Comparison of ENCODE assay signal across 10 cellular contexts in the genomic region with DNA sequence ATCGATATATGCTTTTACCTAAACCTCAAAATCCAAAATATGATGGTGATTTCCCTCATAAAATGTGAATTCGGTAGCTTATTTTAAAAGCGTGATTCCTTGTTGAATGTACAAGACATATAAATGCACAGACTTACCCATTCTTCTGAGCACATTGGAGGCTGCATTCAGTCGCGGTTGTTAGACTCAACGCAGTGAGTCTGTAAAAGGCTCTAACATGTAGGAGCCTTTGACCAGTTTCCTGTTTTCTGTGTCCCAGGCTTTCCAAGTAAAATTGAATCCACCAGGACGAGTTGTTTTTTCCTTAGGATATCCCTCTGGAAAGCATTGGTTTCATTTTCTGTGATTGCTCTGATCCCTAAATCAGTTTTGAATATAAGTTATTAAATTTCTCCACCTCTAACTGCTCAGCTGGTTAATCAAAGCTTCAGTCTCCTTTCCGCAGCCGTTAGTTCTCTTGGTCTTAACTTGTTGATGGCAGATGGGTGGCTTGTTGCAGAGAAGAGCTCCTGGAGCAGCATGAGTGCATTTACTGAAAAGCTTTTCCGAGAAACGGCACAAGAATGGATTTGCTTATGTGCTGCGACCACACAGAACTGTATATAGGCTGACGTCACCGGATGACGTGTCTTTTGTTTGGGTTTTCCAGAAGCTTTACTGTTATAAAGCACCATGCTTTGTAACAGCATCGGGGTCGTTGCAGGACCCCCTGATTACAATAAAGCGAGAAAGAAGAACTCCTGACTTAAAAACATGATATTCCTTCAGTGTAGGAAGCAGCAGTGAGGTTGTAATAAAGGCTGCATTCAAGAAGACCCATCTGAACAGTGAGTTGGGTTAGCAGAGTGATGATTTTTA. TPM values are rescaled to one million over a fixed set of nuclear protein-coding genes. Genes with fewer than 3 reads are reported as not detected.
A peak's percentile ranks its signal among the peaks of the same experiment; 100 is the strongest.
DNase-seq lines count a peak whose midpoint lies in the region; ATAC-seq, FAIRE-seq and TF ChIP-seq lines count a peak whose summit lies in the region.
"Had no signal": no experiment of that assay in that cellular context is flagged by ENCODE, and none has a peak within 500 bp of the region (broad histone marks: within the 10 kb centered on the region; RNA-seq: fewer than 3 reads in every experiment).

A gene with protein sequence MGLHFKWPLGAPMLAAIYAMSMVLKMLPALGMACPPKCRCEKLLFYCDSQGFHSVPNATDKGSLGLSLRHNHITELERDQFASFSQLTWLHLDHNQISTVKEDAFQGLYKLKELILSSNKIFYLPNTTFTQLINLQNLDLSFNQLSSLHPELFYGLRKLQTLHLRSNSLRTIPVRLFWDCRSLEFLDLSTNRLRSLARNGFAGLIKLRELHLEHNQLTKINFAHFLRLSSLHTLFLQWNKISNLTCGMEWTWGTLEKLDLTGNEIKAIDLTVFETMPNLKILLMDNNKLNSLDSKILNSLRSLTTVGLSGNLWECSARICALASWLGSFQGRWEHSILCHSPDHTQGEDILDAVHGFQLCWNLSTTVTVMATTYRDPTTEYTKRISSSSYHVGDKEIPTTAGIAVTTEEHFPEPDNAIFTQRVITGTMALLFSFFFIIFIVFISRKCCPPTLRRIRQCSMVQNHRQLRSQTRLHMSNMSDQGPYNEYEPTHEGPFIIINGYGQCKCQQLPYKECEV (minus strand): TSS at position 565 of the 858 bp plus-strand sequence. CDS start 424 bp downstream, at position 141.

- no peak within 1 kb of the TSS for H3K4me2 ChIP-seq in HepG2 (ENCODE audit: low read depth, low read length)

- POLR2A ChIA-PET in HepG2 (lab: Yijun Ruan, JAX): no interaction called here

- no peak for DNase-seq in right lobe of liver
- DNase-seq in HepG2 (ENCODE audit: low spot score): no peak
- peak; percentile 77 for DNase-seq in choroid plexus epithelial cell (ENCODE audit: low read depth)
- DNase-seq in NCI-H2171 (lab: John Stamatoyannopoulos, UW): no peak
- DNase-seq in stimulated activated CD4-positive, alpha-beta T cell treated with anti-CD3 and anti-CD28 coated beads, Interleukin-4, amount 100 ng/mL, for 24 hours: no peak
- DNase-seq: T-helper 17 cell had no signal

- H3K36me3 ChIP-seq in right lobe of liver (no peaks in the 10 kb centered on the region), HepG2 (replicated peaks in 1 of 2; ENCODE audit: control insufficient read depth in 1 of 2, insufficient read depth in 2 of 2, low read length in 2 of 2) (peaks cover 1 to 9% of the 10 kb centered on the region in 2 experiments; a peak in 1 of 5 replicates), mesodermal cell (ENCODE audit: control insufficient read depth, insufficient read depth, low read length) (peaks cover 23% of the 10 kb centered on the region)
- H3K36me3 ChIP-seq: adrenal gland had no signal

- no peak for FAIRE-seq in HepG2 (lab: Jason Lieb, UNC)

- H3K4me1 ChIP-seq in right lobe of liver (peaks cover 0 to 6% (median 3%) of the 10 kb centered on the region in 4 donors), HepG2 (ENCODE audit: insufficient read depth, low read length) (peaks cover 18% of the 10 kb centered on the region), mesodermal cell (ENCODE audit: control insufficient read depth, insufficient read depth, low read length, poor library complexity, severe bottlenecking) (peaks cover 26% of the 10 kb centered on the region)

- CTCF ChIA-PET in HepG2 (lab: Yijun Ruan, JAX; ENCODE audit: low intra/inter-chr PET ratio, low total read pairs): no interaction called here

- H4K20me1 ChIP-seq in HepG2 (ENCODE audit: insufficient read depth, low read length): peaks cover 43% of the 10 kb centered on the region

- H3K79me2 ChIP-seq in HepG2 (ENCODE audit: insufficient read depth, low read length): peaks cover 16% of the 10 kb centered on the region

- TF ChIP-seq RAD21 in HepG2 (CRISPR knock-in tag; IDR thresholded peaks at IDR 0.05): no peak

- intact Hi-C loops in right lobe of liver (cut with DNase I): no loop called here
- intact Hi-C loops in HepG2 (cut with micrococcal nuclease; ENCODE audit: unreplicated experiment): no loop called here

- TF ChIP-seq EP300 in HepG2 (IDR thresholded peaks at IDR 0.05; ENCODE audit: low read depth in 2 of 2, low read length in 2 of 2): no peak
- no peak for TF ChIP-seq EP300 in HepG2 (CRISPR knock-in tag; IDR thresholded peaks at IDR 0.05; ENCODE audit: borderline replicate concordance)

- no peak within 1 kb of the TSS for H3K27ac ChIP-seq in right lobe of liver
- no peak within 1 kb of the TSS for H3K27ac ChIP-seq in HepG2 (ENCODE audit: extremely low read length, insufficient read depth, low read length)
- peak within 1 kb of the TSS; percentile 58 for H3K27ac ChIP-seq in mesodermal cell (ENCODE audit: low read depth, low read length, severe bottlenecking)

- no peaks in the 10 kb centered on the region for H3K27me3 ChIP-seq in right lobe of liver
- H3K27me3 ChIP-seq in HepG2 (ENCODE audit: control insufficient read depth in 1 of 2, insufficient read depth in 2 of 2, low read length in 2 of 2): no peaks in the 10 kb centered on the region
- H3K27me3 ChIP-seq: adrenal gland had no signal

- no peak for TF ChIP-seq POLR2A in right lobe of liver (IDR thresholded peaks at IDR 0.05)
- no peak for TF ChIP-seq POLR2A in HepG2 (IDR thresholded peaks at IDR 0.05; ENCODE audit: insufficient read depth in 1 of 2, low read depth in 2 of 2, low read length in 2 of 2)

- H3K4me3 ChIP-seq in right lobe of liver (no peak within 1 kb of the TSS), HepG2 (replicated peaks in 1 of 3; ENCODE audit: insufficient read depth in 1 of 3, low read depth in 2 of 3, low read length in 3 of 3) (no peak within 1 kb of the TSS), choroid plexus epithelial cell (ENCODE audit: low read depth, low read length) (peak within 1 kb of the TSS; percentile 41), mesodermal cell (ENCODE audit: extremely low read depth, insufficient read depth, low read length, poor library complexity, severe bottlenecking) (no peak within 1 kb of the TSS)
- H3K4me3 ChIP-seq: adrenal gland had no signal

- H3K9me3 ChIP-seq in right lobe of liver: no peaks in the 10 kb centered on the region
- no peaks in the 10 kb centered on the region for H3K9me3 ChIP-seq in HepG2 (ENCODE audit: low read length)
- H3K9me3 ChIP-seq in mesodermal cell (ENCODE audit: control insufficient read depth, low read length): no peaks in the 10 kb centered on the region
- H3K9me3 ChIP-seq: adrenal gland had no signal

- no peak within 1 kb of the TSS for H3K9ac ChIP-seq in HepG2 (ENCODE audit: insufficient read depth, low read depth, low read length)

- no peak for TF ChIP-seq CTCF in right lobe of liver (IDR thresholded peaks at IDR 0.05)
- no peak for TF ChIP-seq CTCF in HepG2 (CRISPR knock-in tag; IDR thresholded peaks at IDR 0.05)
- no peak for TF ChIP-seq CTCF in choroid plexus epithelial cell (conservative IDR thresholded peaks at IDR 0.05; ENCODE audit: low read depth, low read length)

- in situ Hi-C loops in HepG2 (cut with HindIII; ENCODE audit: extremely low pct_ligation_motif_present, low pct_unique_long_range_greater_than_20kb): no loop called here

- peak in 3 of 4 donors; percentile 24 to 55 (median 26) for ATAC-seq in right lobe of liver
- ATAC-seq in HepG2: no peak
- ATAC-seq in HG03439 (IDR thresholded peaks at IDR 0.05; ENCODE audit: unreplicated experiment): no peak
- no peak for ATAC-seq in HG03108 (IDR thresholded peaks at IDR 0.05; ENCODE audit: unreplicated experiment)
- ATAC-seq: T-helper 17 cell had no signal

- 78% methylated on average over 18 of the region's 18 CpGs for WGBS in right lobe of liver (ENCODE audit: insufficient coverage, low coverage, low lambda C conversion rate, missing lambda C conversion rate)
- WGBS in HepG2 (ENCODE audit: low lambda C conversion rate): 98% methylated on average over 18 of the region's 18 CpGs
- WGBS in mesodermal cell (ENCODE audit: insufficient coverage in 2 of 2), 2 experiments: 91% methylated on average over 13 to 15 of the region's 18 CpGs

- no TSS peak for BruUV-seq in HepG2 (replicated peaks; lab: Mats Ljungman, UMichigan)

- no peak within 1 kb of the TSS for H2AFZ ChIP-seq in HepG2 (ENCODE audit: low read length)

TF ChIP-seq in HepG2, 621 proteins besides CTCF, POLR2A, EP300 and RAD21:
- TF ChIP-seq MIER2 (CRISPR knock-in tag; IDR thresholded peaks at IDR 0.05): no peak
- TF ChIP-seq NR2F2 (IDR thresholded peaks at IDR 0.05; ENCODE audit: borderline replicate concordance, low read depth): no peak
- no peak for TF ChIP-seq FOXP1 (IDR thresholded peaks at IDR 0.05)
- no peak for TF ChIP-seq FOXP1 (CRISPR knock-in tag; IDR thresholded peaks at IDR 0.05)
- TF ChIP-seq NFATC3 (CRISPR knock-in tag; IDR thresholded peaks at IDR 0.05): no peak
- TF ChIP-seq HOXD1 (CRISPR knock-in tag; IDR thresholded peaks at IDR 0.05): no peak
TF ChIP-seq in HepG2: peak in this region for 0.

RNA-seq across cellular contexts. Expression of the gene that starts here (rescaled TPM):
- total RNA-seq in right lobe of liver: under 1 TPM in 5 of 6 experiments, not detected in 1; 0.06 to 0.53 (median 0.17) TPM
- not detected in 2 replicates for total RNA-seq in HepG2 (2016; rRNA removed; fragmentation: Illumina TruSeq; extraction: Trizol)
- total RNA-seq in HepG2 (2016; cell fraction: cytosol; rRNA removed; fragmentation: Illumina TruSeq; extraction: Trizol; ENCODE audit: low read depth): not detected in 2 replicates
- not detected in 2 replicates for total RNA-seq in HepG2 (2016; cell fraction: insoluble cytoplasmic fraction; rRNA removed; fragmentation: Illumina TruSeq; extraction: Trizol)
- not detected in 2 replicates for total RNA-seq in HepG2 (2016; cell fraction: membrane; rRNA removed; fragmentation: Illumina TruSeq; extraction: Trizol)
- total RNA-seq in HepG2 (2016; cell fraction: nucleus; rRNA removed; fragmentation: Illumina TruSeq; extraction: Trizol): not detected in 2 replicates
- polyA plus RNA-seq in HepG2 (2011; rRNA removed): not detected in 2 replicates
- polyA plus RNA-seq in HepG2 (2011; cell fraction: cytosol; rRNA removed): not detected in 2 replicates
- polyA plus RNA-seq in HepG2 (2011; cell fraction: nucleus; rRNA removed): not detected in 2 replicates
- polyA plus RNA-seq in HepG2 (2012): 0.03 and 0.08 TPM in 2 replicates
- polyA plus RNA-seq in HepG2 (2016; cell fraction: cytosol; fragmentation: Illumina TruSeq; extraction: Trizol; ENCODE audit: low read depth): not detected in 2 replicates
- not detected in 2 replicates for polyA plus RNA-seq in HepG2 (2016; cell fraction: insoluble cytoplasmic fraction; fragmentation: Illumina TruSeq; extraction: Trizol; ENCODE audit: low read depth)
- not detected in 2 replicates for polyA plus RNA-seq in HepG2 (2016; cell fraction: membrane; fragmentation: Illumina TruSeq; extraction: Trizol; ENCODE audit: low read depth)
- polyA plus RNA-seq in HepG2 (2016; cell fraction: nucleus; fragmentation: Illumina TruSeq; extraction: Trizol; ENCODE audit: insufficient read depth, low read depth): not detected in 2 replicates
- polyA minus RNA-seq in HepG2 (2011; rRNA and poly(A)+ RNA removed; ENCODE audit: low replicate concordance): not detected in 2 replicates
- not detected in 2 replicates for polyA minus RNA-seq in HepG2 (2011; cell fraction: cytosol; rRNA and poly(A)+ RNA removed)
- polyA minus RNA-seq in HepG2 (2011; cell fraction: nucleus; rRNA and poly(A)+ RNA removed): not detected in 2 replicates
- polyA plus RNA-seq in mesodermal cell (2013, experiment 1 of 2): 0.44 TPM
- 0.40 TPM for polyA plus RNA-seq in mesodermal cell (2013, experiment 2 of 2)

Comparison
In these comparisons a context has a peak if more than half of its experiments do, and no peak if none do; other contexts are left out.
1. Peak in ATAC-seq in right lobe of liver; RNA of the gene not detected or under 1 TPM.